In the genomic region with DNA sequence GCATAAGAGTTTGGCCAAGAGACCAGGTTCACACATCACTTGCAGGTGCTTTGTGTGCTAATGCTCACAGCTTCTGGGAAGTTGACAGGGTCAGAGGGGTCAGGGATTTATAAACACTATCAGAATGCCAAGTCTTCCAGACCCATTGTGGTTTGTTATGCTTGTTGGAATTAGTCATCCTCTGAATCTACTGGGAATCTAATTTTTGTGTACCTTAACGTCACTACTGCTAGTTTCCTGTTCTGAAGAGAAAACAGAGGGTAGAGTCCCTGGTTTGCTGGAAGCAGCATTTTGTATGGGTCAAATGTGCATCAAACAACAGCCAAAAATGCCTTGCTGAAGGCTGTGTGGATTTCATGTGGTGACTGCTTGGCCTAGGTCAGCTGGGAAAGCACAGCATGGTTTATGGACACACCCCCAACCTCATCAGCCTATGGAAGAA, we compare ENCODE assay signal across 14 cellular contexts. TPM values are rescaled to one million over a fixed set of nuclear protein-coding genes. Genes with fewer than 3 reads are reported as not detected.
DNase-seq lines count a peak whose midpoint lies in the region; ATAC-seq and TF ChIP-seq lines count a peak whose summit lies in the region.
"Had no signal": no experiment of that assay in that cellular context is flagged by ENCODE, and none has a peak within 500 bp of the region (broad histone marks: within the 10 kb centered on the region; RNA-seq: fewer than 3 reads in every experiment).

No MANE protein-coding gene starts in this region.

- no peak overlapping the region for H3K4ac ChIP-seq in mesenchymal stem cell (ENCODE audit: low read depth in 1 of 2, low read length in 2 of 2)

- H3K4me2 ChIP-seq in mesenchymal stem cell (ENCODE audit: low read length, poor library complexity, severe bottlenecking), result no peak overlapping the region

- no peak overlapping the region for H4K8ac ChIP-seq in mesenchymal stem cell (ENCODE audit: low read length)

- H3K4me1 ChIP-seq in mesenchymal stem cell (ENCODE audit: control insufficient read depth, insufficient read depth, low read depth, low read length), result peaks cover 5% of the 10 kb centered on the region

- no peak overlapping the region for H4K91ac ChIP-seq in mesenchymal stem cell (ENCODE audit: low read length)

- H3K27me3 ChIP-seq in mesenchymal stem cell (ENCODE audit: control insufficient read depth in 1 of 2, insufficient read depth in 1 of 2, low read length in 2 of 2), result no peaks in the 10 kb centered on the region

- WGBS in mesenchymal stem cell, result 0% methylated on average over 1 of the region's 1 CpG

- peaks cover 23% of the 10 kb centered on the region for H3K79me1 ChIP-seq in mesenchymal stem cell (replicated peaks; ENCODE audit: low read length, poor library complexity, severe bottlenecking)

- peaks cover 13 to 47% of the 10 kb centered on the region in 2 experiments for H3K36me3 ChIP-seq in mesenchymal stem cell (ENCODE audit: control insufficient read depth in 1 of 2, insufficient read depth in 2 of 2, low read depth in 1 of 2, low read length in 2 of 2)

- H2AK5ac ChIP-seq in mesenchymal stem cell (ENCODE audit: low read length, severe bottlenecking), result no peak overlapping the region

- H3K23ac ChIP-seq in mesenchymal stem cell (ENCODE audit: low read length in 2 of 2), result no peak overlapping the region

- no peak overlapping the region for H2AFZ ChIP-seq in mesenchymal stem cell (ENCODE audit: low read depth, low read length)

- no peak overlapping the region for H2BK120ac ChIP-seq in mesenchymal stem cell (ENCODE audit: low read depth, low read length)

- H2BK5ac ChIP-seq in mesenchymal stem cell (ENCODE audit: low read depth, low read length, poor library complexity, severe bottlenecking), result no peak overlapping the region

- H3K4me3 ChIP-seq in choroid plexus epithelial cell (ENCODE audit: low read depth, low read length), result no peak overlapping the region
- H3K4me3 ChIP-seq in mesenchymal stem cell (ENCODE audit: insufficient read depth in 1 of 2, low read depth in 1 of 2, low read length in 2 of 2), result no peak overlapping the region
- H3K4me3 ChIP-seq: left ventricle myocardium inferior had no signal

- ATAC-seq in HG03565 (IDR thresholded peaks at IDR 0.05; ENCODE audit: unreplicated experiment), result no peak
- ATAC-seq: activated naive CD8-positive, alpha-beta T cell treated with anti-CD3 and anti-CD28 coated beads, Interleukin-2, amount 50 U/mL, for 24 hours had no signal

- no peak overlapping the region for H3K9ac ChIP-seq in mesenchymal stem cell (ENCODE audit: low read length)

- no peak overlapping the region for H2BK12ac ChIP-seq in mesenchymal stem cell (ENCODE audit: low read length in 2 of 2)

- no peak overlapping the region for H3K14ac ChIP-seq in mesenchymal stem cell (ENCODE audit: low read length in 2 of 2)

- H3K27ac ChIP-seq in mesenchymal stem cell (ENCODE audit: low read length, poor library complexity, severe bottlenecking), result no peak overlapping the region
- H3K27ac ChIP-seq: left ventricle myocardium inferior had no signal

- H2BK15ac ChIP-seq in mesenchymal stem cell (ENCODE audit: low read depth, poor library complexity, severe bottlenecking), result no peak overlapping the region

- H3K18ac ChIP-seq in mesenchymal stem cell (ENCODE audit: low read depth in 1 of 2, low read length in 2 of 2), result no peak overlapping the region

- DNase-seq in AG09319 (ENCODE audit: extremely low read depth, low read depth) (peak; percentile 60), NCI-H226 (peak; percentile 47), choroid plexus epithelial cell (ENCODE audit: low read depth) (peak; percentile 94), mesenchymal stem cell (peak; percentile 86), NCI-H345 (lab: John Stamatoyannopoulos, UW) (no peak), NCI-H82 treated with DMSO at 0.1 percent for 48 hours (lab: John Stamatoyannopoulos, UW; ENCODE audit: unreplicated experiment) (no peak), GM19238 (ENCODE audit: insufficient read length, low spot score) (no peak)
- DNase-seq: activated naive CD8-positive, alpha-beta T cell treated with anti-CD3 and anti-CD28 coated beads, Interleukin-2, amount 50 U/mL, for 24 hours; CD4-positive, alpha-beta memory T cell; erythroblast; left ventricle myocardium inferior; NCI-H1417 treated with DMSO at 0.1 percent for 48 hours; occipital lobe had no signal

- TF ChIP-seq CTCF in AG09319 (IDR thresholded peaks at IDR 0.05; ENCODE audit: low read depth, low read length) (no peak), choroid plexus epithelial cell (conservative IDR thresholded peaks at IDR 0.05; ENCODE audit: low read depth, low read length) (no peak)

- no peaks in the 10 kb centered on the region for H3K9me3 ChIP-seq in mesenchymal stem cell (ENCODE audit: control insufficient read depth, low read length)
- H3K9me3 ChIP-seq: left ventricle myocardium inferior had no signal

RNA-seq across cellular contexts. Expression of a gene that starts 33.3 kb away (rescaled TPM):
- 385 TPM for polyA plus RNA-seq in mesenchymal stem cell (2013, experiment 1 of 2)
- polyA plus RNA-seq in mesenchymal stem cell (2013, experiment 2 of 2), result 385 TPM
- polyA plus RNA-seq: CD4-positive, alpha-beta memory T cell had no signal

Comparison
In these comparisons a context has a peak if more than half of its experiments do, and no peak if none do; other contexts are left out.
1. DNase-seq: peak in AG09319 (single experiment), NCI-H226 (single experiment), choroid plexus epithelial cell (single experiment) and mesenchymal stem cell (single experiment); none in NCI-H345 (single experiment), NCI-H82 treated with DMSO at 0.1 percent for 48 hours (single experiment) and GM19238 (single experiment).